Comparison of ENCODE assay signal across 13 cellular contexts in the genomic region with DNA sequence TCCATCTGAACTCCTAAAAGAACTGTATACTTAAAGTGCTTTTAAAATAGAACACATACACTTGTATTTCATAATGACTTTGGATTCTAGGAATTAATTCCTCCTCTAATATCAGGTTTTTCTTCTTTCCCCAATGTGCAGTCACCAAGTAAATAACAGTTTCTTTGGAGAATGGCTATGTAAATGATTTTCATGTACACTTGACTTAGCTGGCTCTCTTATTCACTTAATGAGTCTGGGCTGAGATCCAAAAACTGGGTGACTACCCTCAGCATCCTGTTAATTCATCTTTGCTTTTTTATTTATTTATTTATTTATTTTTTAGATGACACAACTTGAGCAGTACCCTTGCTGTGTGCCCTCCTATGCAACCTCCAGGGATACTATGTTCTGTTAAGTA.
DNase-seq lines count a peak whose midpoint lies in the region; ATAC-seq and TF ChIP-seq lines count a peak whose summit lies in the region.
"Had no signal": no experiment of that assay in that cellular context is flagged by ENCODE, and none has a peak within 500 bp of the region (broad histone marks: within the 10 kb centered on the region; RNA-seq: fewer than 3 reads in every experiment).

No MANE protein-coding gene starts in this region.

- H3K27ac ChIP-seq in esophagus muscularis mucosa (replicated peaks in 1 of 4): no peak overlapping the region
- H3K27ac ChIP-seq: colonic mucosa, right atrium auricular region had no signal

- H3K27me3 ChIP-seq in esophagus muscularis mucosa: no peaks in the 10 kb centered on the region
- H3K27me3 ChIP-seq: colonic mucosa, right atrium auricular region had no signal

- no peak for TF ChIP-seq POLR2A in esophagus muscularis mucosa (IDR thresholded peaks at IDR 0.05; ENCODE audit: low read depth)

- ATAC-seq in GM21825 (IDR thresholded peaks at IDR 0.05; ENCODE audit: unreplicated experiment): no peak
- ATAC-seq: activated naive CD4-positive, alpha-beta T cell treated with anti-CD3 and anti-CD28 coated beads, Interleukin-2, amount 50 U/mL, for 72 hours had no signal

- TF ChIP-seq EP300 in esophagus muscularis mucosa (IDR thresholded peaks at IDR 0.05): no peak

- intact Hi-C loops in esophagus muscularis mucosa (cut with DNase I): no loop called here

- DNase-seq in DMS 273 treated with DMSO at 0.1 percent for 48 hours (lab: John Stamatoyannopoulos, UW) (peak; percentile 43), NCI-H1092 (lab: John Stamatoyannopoulos, UW) (peak; percentile 83), NCI-H774 (lab: John Stamatoyannopoulos, UW) (peak; percentile 66), fibroblast of mammary gland (ENCODE audit: low read depth) (peak; percentile 56), DMS79 (lab: John Stamatoyannopoulos, UW) (no peak), esophagus muscularis mucosa (ENCODE audit: extremely low spot score) (no peak), NCI-H187 (lab: John Stamatoyannopoulos, UW) (no peak)
- DNase-seq: colonic mucosa; stimulated activated CD4-positive, alpha-beta T cell treated with anti-CD3 and anti-CD28 coated beads, Interleukin-4, amount 100 ng/mL, for 4 hours; stimulated activated naive CD4-positive, alpha-beta T cell treated with Interleukin-2 at 50 U/mL for 16 hours had no signal

- no peaks in the 10 kb centered on the region for H3K9me3 ChIP-seq in esophagus muscularis mucosa
- H3K9me3 ChIP-seq: colonic mucosa, right atrium auricular region had no signal

- no peaks in the 10 kb centered on the region for H3K36me3 ChIP-seq in esophagus muscularis mucosa
- H3K36me3 ChIP-seq: colonic mucosa, right atrium auricular region had no signal

- TF ChIP-seq CTCF in fibroblast of mammary gland (conservative IDR thresholded peaks at IDR 0.05; ENCODE audit: control insufficient read depth, insufficient read depth, low read depth, low read length) (no peak), esophagus muscularis mucosa (IDR thresholded peaks at IDR 0.05) (no peak)

- no peaks in the 10 kb centered on the region for H3K4me1 ChIP-seq in esophagus muscularis mucosa
- H3K4me1 ChIP-seq: colonic mucosa, right atrium auricular region had no signal

- H3K4me3 ChIP-seq in fibroblast of mammary gland (ENCODE audit: control insufficient read depth, low read depth, low read length) (no peak overlapping the region), esophagus muscularis mucosa (no peak overlapping the region)
- H3K4me3 ChIP-seq: colonic mucosa, right atrium auricular region had no signal

Comparison
In these comparisons a context has a peak if more than half of its experiments do, and no peak if none do; other contexts are left out.
1. DNase-seq: peak in DMS 273 treated with DMSO at 0.1 percent for 48 hours (single experiment), NCI-H1092 (single experiment), NCI-H774 (single experiment) and fibroblast of mammary gland (single experiment); none in DMS79 (single experiment), esophagus muscularis mucosa (single experiment) and NCI-H187 (0 of 2).